ENCODE assay signal across 8 cellular contexts in genomic region chr16:90077757-90078593, GRCh38. TPM values are rescaled to one million over a fixed set of nuclear protein-coding genes. Genes with fewer than 3 reads are reported as not detected.
DNase-seq lines count a peak whose midpoint lies in the region; ATAC-seq and TF ChIP-seq lines count a peak whose summit lies in the region.

No MANE protein-coding gene starts in this region.

- no peaks in the 10 kb centered on the region for H3K9me3 ChIP-seq in hepatocyte (ENCODE audit: low read depth)

- H3K36me3 ChIP-seq in hepatocyte (replicated peaks; ENCODE audit: insufficient read depth, low read depth): no peaks in the 10 kb centered on the region

- H4K20me1 ChIP-seq in hepatocyte (ENCODE audit: insufficient read depth, poor library complexity, severe bottlenecking): no peaks in the 10 kb centered on the region

- no peaks in the 10 kb centered on the region for H3K9me3 Mint-ChIP-seq in activated naive CD8-positive, alpha-beta T cell treated with anti-CD3 and anti-CD28 coated beads, Interleukin-2, amount 10 ng/mL, durations not matched to agents 7 days and 5 days

- H3K27me3 ChIP-seq in hepatocyte: no peaks in the 10 kb centered on the region

- 58% methylated on average over 23 of the region's 24 CpGs for WGBS in hepatocyte (ENCODE audit: low lambda C conversion rate, missing lambda C conversion rate)

- H3K4me1 ChIP-seq in hepatocyte (ENCODE audit: insufficient read depth): no peaks in the 10 kb centered on the region

- ATAC-seq in HG03039 (IDR thresholded peaks at IDR 0.05; ENCODE audit: unreplicated experiment) (peak; percentile 10), sciatic nerve (peak; percentile 29)
- ATAC-seq in activated naive CD8-positive, alpha-beta T cell treated with anti-CD3 and anti-CD28 coated beads, Interleukin-2, amount 10 ng/mL, durations not matched to agents 7 days and 5 days (ENCODE audit: low read depth): peak; percentile 65

- DNase-seq in AG08395 (ENCODE audit: low spot score): peak; percentile 3
- DNase-seq in GM13977 (ENCODE audit: low spot score): peak; percentile 48
- peak; percentile 56 for DNase-seq in NCI-H69 (lab: John Stamatoyannopoulos, UW)
- peak; percentile 50 for DNase-seq in activated naive CD8-positive, alpha-beta T cell treated with anti-CD3 and anti-CD28 coated beads, Interleukin-2, amount 10 ng/mL, durations not matched to agents 7 days and 5 days
- peak; percentile 51 for DNase-seq in hepatocyte (ENCODE audit: low spot score)
- DNase-seq in sciatic nerve (ENCODE audit: low spot score): no peak
- DNase-seq in T1000 (lab: John Stamatoyannopoulos, UW): no peak

- no peak overlapping the region for H3K4me3 ChIP-seq in hepatocyte

- H3K36me3 Mint-ChIP-seq in activated naive CD8-positive, alpha-beta T cell treated with anti-CD3 and anti-CD28 coated beads, Interleukin-2, amount 10 ng/mL, durations not matched to agents 7 days and 5 days: no peaks in the 10 kb centered on the region

- H3K4me2 ChIP-seq in hepatocyte: peak overlapping the region; percentile 76

- peaks cover 13% of the 10 kb centered on the region for H3K4me1 Mint-ChIP-seq in activated naive CD8-positive, alpha-beta T cell treated with anti-CD3 and anti-CD28 coated beads, Interleukin-2, amount 10 ng/mL, durations not matched to agents 7 days and 5 days

- H3K79me2 ChIP-seq in hepatocyte: no peaks in the 10 kb centered on the region

- peak overlapping the region; percentile 61 for H3K27ac Mint-ChIP-seq in activated naive CD8-positive, alpha-beta T cell treated with anti-CD3 and anti-CD28 coated beads, Interleukin-2, amount 10 ng/mL, durations not matched to agents 7 days and 5 days

- peak overlapping the region; percentile 47 for H2AFZ ChIP-seq in hepatocyte

- H3K27me3 Mint-ChIP-seq in activated naive CD8-positive, alpha-beta T cell treated with anti-CD3 and anti-CD28 coated beads, Interleukin-2, amount 10 ng/mL, durations not matched to agents 7 days and 5 days: peaks cover 39% of the 10 kb centered on the region

- intact Hi-C loops in sciatic nerve (cut with DNase I): no loop called here

- H3K9me2 ChIP-seq in hepatocyte (replicated peaks; ENCODE audit: insufficient read depth): no peaks in the 10 kb centered on the region

- TF ChIP-seq CTCF in GM13977 (IDR thresholded peaks at IDR 0.05; ENCODE audit: extremely low read depth, insufficient read depth, missing control alignments) (peak; percentile 25), hepatocyte (IDR thresholded peaks at IDR 0.05; ENCODE audit: poor library complexity) (peak; percentile 6)

- H3K27ac ChIP-seq in hepatocyte: peak overlapping the region; percentile 32

- POLR2A ChIA-PET in activated naive CD8-positive, alpha-beta T cell treated with anti-CD3 and anti-CD28 coated beads, Interleukin-2, amount 10 ng/mL, durations not matched to agents 7 days and 5 days (lab: Charles Lee): no interaction called here

- H3K4me3 Mint-ChIP-seq in activated naive CD8-positive, alpha-beta T cell treated with anti-CD3 and anti-CD28 coated beads, Interleukin-2, amount 10 ng/mL, durations not matched to agents 7 days and 5 days: peak overlapping the region; percentile 85

- in situ Hi-C loops in GM13977 (cut with MboI; ENCODE audit: low pct_unique_long_range_greater_than_20kb, low sequenced_read_pairs, unreplicated experiment): no loop called here

RNA-seq across cellular contexts. Expression of gene PRDM7, which starts 0.8 kb away (rescaled TPM):
- total RNA-seq in activated naive CD8-positive, alpha-beta T cell treated with anti-CD3 and anti-CD28 coated beads, Interleukin-2, amount 10 ng/mL, durations not matched to agents 7 days and 5 days: not detected
- total RNA-seq in hepatocyte (not detected in 2 replicates), sciatic nerve (not detected)
- polyA plus RNA-seq in hepatocyte: not detected in 2 replicates

RNA-seq across cellular contexts. Expression of gene DBNDD1, which starts 58.7 kb away (rescaled TPM):
- 1 to 10 TPM in 1 of 2 experiments, under 1 TPM in 1; 0.62 to 1.2 TPM for total RNA-seq in activated naive CD8-positive, alpha-beta T cell treated with anti-CD3 and anti-CD28 coated beads, Interleukin-2, amount 10 ng/mL, durations not matched to agents 7 days and 5 days
- total RNA-seq in hepatocyte: 5.5 and 8.5 TPM in 2 replicates
- polyA plus RNA-seq in hepatocyte: 18.2 and 21.0 TPM in 2 replicates
- total RNA-seq in sciatic nerve: 1.8 TPM

Comparison
In these comparisons a context has a peak if more than half of its experiments do, and no peak if none do; other contexts are left out.
1. DNase-seq: peak in AG08395 (single experiment), GM13977 (single experiment), NCI-H69 (single experiment), activated naive CD8-positive, alpha-beta T cell treated with anti-CD3 and anti-CD28 coated beads, Interleukin-2, amount 10 ng/mL, durations not matched to agents 7 days and 5 days (single experiment) and hepatocyte (single experiment); none in sciatic nerve (single experiment) and T1000 (single experiment).
2. ATAC-seq: peak in every context shown above with its lines; median percentile 65 in activated naive CD8-positive, alpha-beta T cell treated with anti-CD3 and anti-CD28 coated beads, Interleukin-2, amount 10 ng/mL, durations not matched to agents 7 days and 5 days; 29 in sciatic nerve; 10 in HG03039.